In genomic region chr11:122002926-122003325, GRCh38 we compare ENCODE assay signal across 25 cellular contexts.
"Had no signal": no experiment of that assay in that cellular context is flagged by ENCODE, and none has a peak within 500 bp of the region (broad histone marks: within the 10 kb centered on the region; RNA-seq: fewer than 3 reads in every experiment).

No MANE protein-coding gene starts in this region.

- DNase-seq: hypothalamus; immature natural killer cell; kidney; left colon; left lung; lower lobe of right lung; mammary epithelial cell; mesendoderm; mucosa of descending colon; naive thymus-derived CD4-positive, alpha-beta T cell; ovary; right lobe of liver; stimulated activated CD4-positive, alpha-beta T cell treated with anti-CD3 and anti-CD28 coated beads, Interleukin-12 subunit alpha, Interleukin-12 subunit beta, amount 100 ng/mL, for 4 hours; stimulated activated CD4-positive, alpha-beta T cell treated with anti-CD3 and anti-CD28 coated beads, Interleukin-15, amount 100 ng/mL, for 24 hours; stimulated activated CD4-positive, alpha-beta T cell treated with anti-CD3 and anti-CD28 coated beads, Interleukin-2, amount 100 ng/mL, for 24 hours; stimulated activated CD4-positive, alpha-beta T cell treated with anti-CD3 and anti-CD28 coated beads, Interleukin-4, amount 100 ng/mL, for 1 hour; stimulated activated naive B cell treated with anti-CD40 and anti-IgM and Interleukin-4, amounts not matched to agents 10 μg/mL and 1 μg/mL and 100 μg/mL, for 72 hours; stimulated activated naive CD8-positive, alpha-beta T cell treated with anti-CD3 and anti-CD28 coated beads, Interleukin-15, Interleukin-2, amounts not matched to agents 100 U/mL and 50 U/mL, for 24 hours; stomach; testis; thyroid gland; transverse colon; upper lobe of left lung had no signal

- H3K4me1 ChIP-seq: left lung, right lobe of liver, thyroid gland, upper lobe of left lung had no signal

- H3K36me3 ChIP-seq: left lung, lower lobe of right lung, ovary, right atrium auricular region, right lobe of liver, stomach, thyroid gland, transverse colon, upper lobe of left lung had no signal

- H3K4me3 ChIP-seq: left lung, lower lobe of right lung, mucosa of descending colon, ovary, right atrium auricular region, right lobe of liver, stomach, testis, thyroid gland, transverse colon, upper lobe of left lung had no signal

- H3K9me3 ChIP-seq: left lung, lower lobe of right lung, mucosa of descending colon, ovary, right atrium auricular region, right lobe of liver, stomach, testis, thyroid gland, transverse colon, upper lobe of left lung had no signal

- H3K27me3 ChIP-seq: left lung, ovary, right atrium auricular region, right lobe of liver, stomach, testis, thyroid gland, transverse colon, upper lobe of left lung had no signal

- ATAC-seq: left colon; left lung; lower lobe of right lung; mucosa of descending colon; naive thymus-derived CD4-positive, alpha-beta T cell; natural killer cell treated with Interleukin-12 subunit alpha and Interleukin-12 subunit beta and Interleukin-15 and Interleukin-18, amount 100 ng/mL, for 72 hours; right lobe of liver; stimulated activated naive B cell treated with anti-CD40 and anti-IgM and Interleukin-4, amounts not matched to agents 10 μg/mL and 1 μg/mL and 100 μg/mL, for 72 hours; stimulated activated naive CD8-positive, alpha-beta T cell treated with anti-CD3 and anti-CD28 coated beads, Interleukin-15, Interleukin-2, amounts not matched to agents 100 U/mL and 50 U/mL, for 24 hours had no signal

- H3K27ac ChIP-seq: left lung, lower lobe of right lung, ovary, right atrium auricular region, right lobe of liver, stomach, testis, thyroid gland, transverse colon, upper lobe of left lung had no signal
